Comparison of ENCODE assay signal across 24 cellular contexts in genomic region chr3:70776081-70776480, GRCh38.
"Had no signal": no experiment of that assay in that cellular context is flagged by ENCODE, and none has a peak within 500 bp of the region (broad histone marks: within the 10 kb centered on the region; RNA-seq: fewer than 3 reads in every experiment).

No MANE protein-coding gene starts in this region.

- H3K4me1 Mint-ChIP-seq: memory B cell had no signal

- H3K4me3 Mint-ChIP-seq: dendritic cell treated with granulocyte-macrophage colony-stimulating factor and Interleukin-4, amounts not matched to agents 40 ng/mL and 50 ng/mL, for 4 days; memory B cell had no signal

- H3K9me3 Mint-ChIP-seq: dendritic cell treated with granulocyte-macrophage colony-stimulating factor and Interleukin-4, amounts not matched to agents 40 ng/mL and 50 ng/mL, for 4 days had no signal

- H3K27ac Mint-ChIP-seq: dendritic cell treated with granulocyte-macrophage colony-stimulating factor and Interleukin-4, amounts not matched to agents 40 ng/mL and 50 ng/mL, for 4 days; memory B cell had no signal

- DNase-seq: colonic mucosa; cortex of kidney; dorsolateral prefrontal cortex; effector CD4-positive, alpha-beta T cell; effector memory CD4-positive, alpha-beta T cell; erythroblast; esophagus squamous epithelium; foreskin fibroblast; foreskin melanocyte; gastrocnemius medialis; glutamatergic neuron; head of caudate nucleus; heart right ventricle; hippocampal formation; left cardiac atrium; left lung; left ventricle myocardium superior; lower lobe of right lung; mammary epithelial cell; mesendoderm; midbrain had no signal

- H3K27me3 Mint-ChIP-seq: dendritic cell treated with granulocyte-macrophage colony-stimulating factor and Interleukin-4, amounts not matched to agents 40 ng/mL and 50 ng/mL, for 4 days had no signal

- ATAC-seq: esophagus mucosa, gastrocnemius medialis, heart right ventricle, left cardiac atrium, left lung, left ventricle myocardium superior, lower lobe of right lung had no signal

- H3K36me3 Mint-ChIP-seq: memory B cell had no signal
